ENCODE assay signal across 8 cellular contexts in genomic region chr17:82338858-82339633, GRCh38. TPM values are rescaled to one million over a fixed set of nuclear protein-coding genes. Genes with fewer than 3 reads are reported as not detected.
DNase-seq lines count a peak whose midpoint lies in the region; ATAC-seq and TF ChIP-seq lines count a peak whose summit lies in the region.

No MANE protein-coding gene starts in this region.

- ATAC-seq in HG03025 (IDR thresholded peaks at IDR 0.05; ENCODE audit: low FRiP score, unreplicated experiment) (no peak), HG02840 (IDR thresholded peaks at IDR 0.05; ENCODE audit: low FRiP score, unreplicated experiment) (no peak)

- H3K4me1 ChIP-seq in BE2C, result no peaks in the 10 kb centered on the region

- H3K4me3 ChIP-seq in BE2C (ENCODE audit: low read depth, low read length), result peak overlapping the region; percentile 37

- TF ChIP-seq CTCF in BE2C (IDR thresholded peaks at IDR 0.05; ENCODE audit: low read depth, low read length), result no peak

- H3K9me3 ChIP-seq in BE2C, result no peaks in the 10 kb centered on the region

- no peaks in the 10 kb centered on the region for H3K27me3 ChIP-seq in BE2C

- H3K36me3 ChIP-seq in BE2C, result no peaks in the 10 kb centered on the region

- DNase-seq in BE2C (no peak), LoVo (ENCODE audit: low spot score) (peak; percentile 81), dedifferentiated amniotic fluid mesenchymal stem cell (ENCODE audit: extremely low spot score) (peak; percentile 38), myocyte (ENCODE audit: low read depth) (peak; percentile 94), NOMO-1 (lab: John Stamatoyannopoulos, UW; ENCODE audit: unreplicated experiment in 2 of 2) (no peak), DMS114 treated with DMSO at 0.1 percent for 48 hours (lab: John Stamatoyannopoulos, UW; ENCODE audit: unreplicated experiment) (no peak)

RNA-seq across cellular contexts. Expression of gene SECTM1, which starts 5.5 kb away (rescaled TPM):
- polyA plus RNA-seq in BE2C (2012; ENCODE audit: insufficient read depth, insufficient read length, low read depth), result 0.42 TPM
- total RNA-seq in myocyte, result 65.8 and 76.1 TPM in 2 replicates
- polyA plus RNA-seq in myocyte (2012), result 5.2 TPM

RNA-seq across cellular contexts. Expression of gene TEX19, which starts 20.0 kb away (rescaled TPM):
- polyA plus RNA-seq in BE2C (2012; ENCODE audit: insufficient read depth, insufficient read length, low read depth), result not detected
- total RNA-seq in myocyte, result 0.80 and 1.1 TPM in 2 replicates
- 0.26 TPM for polyA plus RNA-seq in myocyte (2012)

RNA-seq across cellular contexts. Expression of gene CD7, which starts 21.6 kb away (rescaled TPM):
- polyA plus RNA-seq in BE2C (2012; ENCODE audit: insufficient read depth, insufficient read length, low read depth), result 0.46 TPM
- 1.4 TPM in 1 of 2 replicates, not detected in the other for total RNA-seq in myocyte
- polyA plus RNA-seq in myocyte (2012), result 0.10 TPM

RNA-seq across cellular contexts. Expression of gene UTS2R, which starts 32.5 kb away (rescaled TPM):
- 0.65 TPM for polyA plus RNA-seq in BE2C (2012; ENCODE audit: insufficient read depth, insufficient read length, low read depth)
- total RNA-seq in myocyte, result 29.1 and 60.3 TPM in 2 replicates
- 12.9 TPM for polyA plus RNA-seq in myocyte (2012)

Comparison
In these comparisons a context has a peak if more than half of its experiments do, and no peak if none do; other contexts are left out.
1. DNase-seq: peak in LoVo (single experiment), dedifferentiated amniotic fluid mesenchymal stem cell (single experiment) and myocyte (single experiment); none in BE2C (single experiment), NOMO-1 (0 of 2) and DMS114 treated with DMSO at 0.1 percent for 48 hours (single experiment).